Comparison of ENCODE assay signal across 23 cellular contexts in the genomic region with DNA sequence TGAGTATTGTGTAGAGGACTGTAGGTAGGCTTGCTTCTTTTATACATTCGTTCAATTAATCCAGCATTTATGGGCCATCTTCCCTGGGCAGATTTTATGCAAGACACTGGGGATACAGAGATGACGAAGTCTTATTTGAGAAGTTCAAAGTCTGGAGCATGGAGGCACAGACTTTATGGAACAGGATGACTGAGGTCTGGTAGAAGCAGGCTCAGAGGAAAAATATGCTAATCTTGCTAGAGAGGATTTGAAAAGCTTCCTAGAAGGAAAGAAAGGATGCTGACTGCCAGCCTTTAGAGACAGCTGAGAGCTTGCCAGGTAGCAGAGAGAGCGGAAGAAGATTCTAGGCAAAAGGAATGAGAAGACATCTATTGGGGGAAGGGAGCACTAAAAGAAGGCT.
"Had no signal": no experiment of that assay in that cellular context is flagged by ENCODE, and none has a peak within 500 bp of the region (broad histone marks: within the 10 kb centered on the region; RNA-seq: fewer than 3 reads in every experiment).

No MANE protein-coding gene starts in this region.

- FAIRE-seq: endothelial cell of umbilical vein, frontal cortex had no signal

- H3K4me2 ChIP-seq: smooth muscle cell had no signal

- H3K27ac ChIP-seq: colonic mucosa, heart right ventricle, ovary, tibial artery, upper lobe of right lung, vagina had no signal

- H3K36me3 ChIP-seq: colonic mucosa, heart right ventricle, ovary, tibial artery, upper lobe of right lung, vagina had no signal

- H3K36me3 Mint-ChIP-seq: naive thymus-derived CD8-positive, alpha-beta T cell; stimulated activated effector memory CD8-positive, alpha-beta T cell treated with anti-CD3 and anti-CD28 coated beads, Interleukin-12 subunit alpha, Interleukin-12 subunit beta, amount 100 ng/mL, for 72 hours had no signal

- H3K9me3 Mint-ChIP-seq: neural crest cell had no signal

- H3K27ac Mint-ChIP-seq: progenitor cell of endocrine pancreas; stimulated activated effector memory CD8-positive, alpha-beta T cell treated with anti-CD3 and anti-CD28 coated beads, Interleukin-12 subunit alpha, Interleukin-12 subunit beta, amount 100 ng/mL, for 72 hours had no signal

- H3K4me3 Mint-ChIP-seq: neural crest cell; stimulated activated effector memory CD8-positive, alpha-beta T cell treated with anti-CD3 and anti-CD28 coated beads, Interleukin-12 subunit alpha, Interleukin-12 subunit beta, amount 100 ng/mL, for 72 hours had no signal

- H3K27me3 ChIP-seq: colonic mucosa, heart right ventricle, ovary, tibial artery, upper lobe of right lung, vagina had no signal

- DNase-seq: colonic mucosa; dermis blood vessel endothelial cell; erythroblast; heart right ventricle; hypothalamus; islet precursor cell; mammary epithelial cell; mucosa of descending colon; naive thymus-derived CD8-positive, alpha-beta T cell; ovary; right cardiac atrium; stimulated activated CD4-positive, alpha-beta T cell treated with anti-CD3 and anti-CD28 coated beads, Interleukin-2, amount 100 ng/mL, for 48 hours; stimulated activated naive CD8-positive, alpha-beta T cell treated with anti-CD3 and anti-CD28 coated beads, Interleukin-15, Interleukin-2, amounts not matched to agents 100 U/mL and 50 U/mL, for 24 hours; tibial artery; upper lobe of right lung had no signal

- H3K4me1 ChIP-seq: colonic mucosa, upper lobe of right lung, vagina had no signal

- H3K9me3 ChIP-seq: colonic mucosa, mucosa of descending colon, ovary, tibial artery, upper lobe of right lung, vagina had no signal

- ATAC-seq: heart right ventricle; left lobe of liver; mucosa of descending colon; naive thymus-derived CD8-positive, alpha-beta T cell; right cardiac atrium; stimulated activated effector memory CD8-positive, alpha-beta T cell treated with anti-CD3 and anti-CD28 coated beads, Interleukin-12 subunit alpha, Interleukin-12 subunit beta, amount 100 ng/mL, for 72 hours; stimulated activated naive CD8-positive, alpha-beta T cell treated with anti-CD3 and anti-CD28 coated beads, Interleukin-15, Interleukin-2, amounts not matched to agents 100 U/mL and 50 U/mL, for 24 hours; upper lobe of right lung had no signal

- H3K4me3 ChIP-seq: colonic mucosa, heart right ventricle, mucosa of descending colon, ovary, smooth muscle cell, tibial artery, upper lobe of right lung, vagina had no signal
